Comparison of ENCODE assay signal across 15 cellular contexts in genomic region chr4:168304744-168305459, GRCh38. TPM values are rescaled to one million over a fixed set of nuclear protein-coding genes. Genes with fewer than 3 reads are reported as not detected.
DNase-seq lines count a peak whose midpoint lies in the region; ATAC-seq and TF ChIP-seq lines count a peak whose summit lies in the region.
"Had no signal": no experiment of that assay in that cellular context is flagged by ENCODE, and none has a peak within 500 bp of the region (broad histone marks: within the 10 kb centered on the region; RNA-seq: fewer than 3 reads in every experiment).

No MANE protein-coding gene starts in this region.

- no peaks in the 10 kb centered on the region for H3K27me3 ChIP-seq in breast epithelium
- H3K27me3 ChIP-seq: dorsolateral prefrontal cortex, SJSA1 had no signal

- peak; percentile 96 for ATAC-seq in esophagus mucosa

- intact Hi-C loops in MCF 10A (cut with micrococcal nuclease) = no loop called here
- intact Hi-C loops in breast epithelium (cut with DNase I; ENCODE audit: low total_unique reads) = no loop called here

- no peaks in the 10 kb centered on the region for H3K36me3 Mint-ChIP-seq in MCF 10A (ENCODE audit: insufficient read depth, unreplicated experiment)
- no peaks in the 10 kb centered on the region for H3K36me3 Mint-ChIP-seq in nephron progenitor cell (ENCODE audit: low read depth)

- no peak overlapping the region for H3K27ac ChIP-seq in breast epithelium
- H3K27ac ChIP-seq: dorsolateral prefrontal cortex, HL-60, SJSA1 had no signal

- TF ChIP-seq CTCF in MCF 10A (IDR thresholded peaks at IDR 0.05; ENCODE audit: unreplicated experiment) = no peak
- no peak for TF ChIP-seq CTCF in breast epithelium (IDR thresholded peaks at IDR 0.05)
- no peak for TF ChIP-seq CTCF in nephron progenitor cell (IDR thresholded peaks at IDR 0.05)

- no peak overlapping the region for H3K27ac Mint-ChIP-seq in MCF 10A (ENCODE audit: low read depth, unreplicated experiment)
- no peak overlapping the region for H3K27ac Mint-ChIP-seq in nephron progenitor cell
- H3K27ac Mint-ChIP-seq: naive B cell had no signal

- CTCF ChIA-PET in MCF 10A (lab: Yijun Ruan, JAX) = interaction anchor here (0.7 to 1.5 kb wide), 5 partner anchors 14 to 437 kb away, joined by 3 to 5 read pairs (median 3); partner anchors contain the start of gene DDX60

- DNase-seq in MCF 10A (ENCODE audit: unreplicated experiment) (peak; percentile 94), breast epithelium (ENCODE audit: low spot score in 2 of 2) (no peak), NCI-H2171 treated with DMSO at 0.1 percent for 48 hours (lab: John Stamatoyannopoulos, UW) (peak; percentile 35), glomerular visceral epithelial cell (ENCODE audit: extremely low spot score) (no peak), NCI-H1436 treated with DMSO at 0.1 percent for 48 hours (lab: John Stamatoyannopoulos, UW) (no peak), nephron progenitor cell (no peak), nucleus accumbens (lab: John Stamatoyannopoulos, UW) (no peak)
- DNase-seq: activated naive CD4-positive, alpha-beta T cell; C1 segment of cervical spinal cord; dorsolateral prefrontal cortex; naive B cell; stimulated activated CD8-positive, alpha-beta memory T cell treated with anti-CD3 and anti-CD28 coated beads, Interleukin-4, amount 100 ng/mL, for 48 hours had no signal

- H3K9me3 ChIP-seq in breast epithelium = no peaks in the 10 kb centered on the region
- H3K9me3 ChIP-seq: SJSA1 had no signal

- peaks cover 5% of the 10 kb centered on the region for H3K36me3 ChIP-seq in breast epithelium
- H3K36me3 ChIP-seq: SJSA1 had no signal

- BruUV-seq in MCF 10A (replicated peaks; lab: Mats Ljungman, UMichigan) = no TSS peak

- H3K9me3 Mint-ChIP-seq in MCF 10A (ENCODE audit: unreplicated experiment) (no peaks in the 10 kb centered on the region), nephron progenitor cell (no peaks in the 10 kb centered on the region)
- H3K9me3 Mint-ChIP-seq: naive B cell had no signal

- H3K4me3 Mint-ChIP-seq in MCF 10A (ENCODE audit: unreplicated experiment) (no peak overlapping the region), nephron progenitor cell (no peak overlapping the region)
- H3K4me3 Mint-ChIP-seq: naive B cell had no signal

- H3K27me3 Mint-ChIP-seq in MCF 10A (ENCODE audit: insufficient read depth, unreplicated experiment) (no peaks in the 10 kb centered on the region), nephron progenitor cell (ENCODE audit: low read depth, poor library complexity) (no peaks in the 10 kb centered on the region)
- H3K27me3 Mint-ChIP-seq: naive B cell had no signal

- TF ChIP-seq POLR2A in breast epithelium (IDR thresholded peaks at IDR 0.05) = no peak

- no peaks in the 10 kb centered on the region for H3K4me1 Mint-ChIP-seq in MCF 10A (ENCODE audit: insufficient read depth, unreplicated experiment)
- no peaks in the 10 kb centered on the region for H3K4me1 Mint-ChIP-seq in nephron progenitor cell
- H3K4me1 Mint-ChIP-seq: naive B cell had no signal

- POLR2A ChIA-PET in MCF 10A (lab: Yijun Ruan, JAX) = interaction anchor here (0.6 to 2.6 kb wide), 5 partner anchors 10 to 371 kb away, joined by 3 to 14 read pairs (median 4); partner anchors contain the start of gene DDX60

- H3K4me3 ChIP-seq in breast epithelium = no peak overlapping the region
- H3K4me3 ChIP-seq: dorsolateral prefrontal cortex, SJSA1 had no signal

- H3K4me1 ChIP-seq in breast epithelium = no peaks in the 10 kb centered on the region

RNA-seq across cellular contexts. Expression of gene DDX60, which starts 13.7 kb away (rescaled TPM):
- total RNA-seq in MCF 10A (2022) (4.7 and 7.9 TPM in 2 replicates), breast epithelium (10 to 100 TPM in 2 of 3 donors, 1 to 10 TPM in 1; 9.5 to 19.5 (median 11.0) TPM), esophagus mucosa (4.8 TPM)

Comparison
In these comparisons a context has a peak if more than half of its experiments do, and no peak if none do; other contexts are left out.
1. DNase-seq: peak in MCF 10A (single experiment) and NCI-H2171 treated with DMSO at 0.1 percent for 48 hours (single experiment); none in breast epithelium (0 of 2), glomerular visceral epithelial cell (single experiment), NCI-H1436 treated with DMSO at 0.1 percent for 48 hours (single experiment), nephron progenitor cell (single experiment) and nucleus accumbens (0 of 56).